In genomic region chr18:56702946-56703345, GRCh38 we compare ENCODE assay signal across 8 cellular contexts. TPM values are rescaled to one million over a fixed set of nuclear protein-coding genes. Genes with fewer than 3 reads are reported as not detected.
A peak's percentile ranks its signal among the peaks of the same experiment; 100 is the strongest.
DNase-seq lines count a peak whose midpoint lies in the region; ATAC-seq and TF ChIP-seq lines count a peak whose summit lies in the region.

No MANE protein-coding gene starts in this region.

- intact Hi-C loops in Calu3 (cut with micrococcal nuclease; ENCODE audit: unreplicated experiment): loop anchor here (2.0 kb wide), 1 partner anchor 858 kb away; no protein-coding TSS in a partner anchor
- intact Hi-C loops in lower lobe of right lung (cut with DNase I): no loop called here

- H3K4me3 ChIP-seq in lower lobe of right lung: no peak overlapping the region

- TF ChIP-seq CTCF in Calu3 (IDR thresholded peaks at IDR 0.05; ENCODE audit: unreplicated experiment): peak; percentile 60
- TF ChIP-seq CTCF in brain (conservative IDR thresholded peaks at IDR 0.05): peak; percentile 56 to 71
- peak; percentile 41 for TF ChIP-seq CTCF in lower lobe of right lung (IDR thresholded peaks at IDR 0.05)

- no peaks in the 10 kb centered on the region for H3K9me3 Mint-ChIP-seq in Calu3 (ENCODE audit: low read depth, unreplicated experiment)
- no peaks in the 10 kb centered on the region for H3K9me3 Mint-ChIP-seq in brain

- H3K36me3 ChIP-seq in lower lobe of right lung: no peaks in the 10 kb centered on the region

- H3K4me1 ChIP-seq in lower lobe of right lung: no peaks in the 10 kb centered on the region

- no TSS peak for BruUV-seq in Calu3 (replicated peaks; lab: Mats Ljungman, UMichigan)

- ATAC-seq in GM21717 (IDR thresholded peaks at IDR 0.05; ENCODE audit: unreplicated experiment): peak; percentile 58
- ATAC-seq in lower lobe of right lung: peak; percentile 37 to 39
- no peak for ATAC-seq in GM18861 (IDR thresholded peaks at IDR 0.05; ENCODE audit: unreplicated experiment)
- ATAC-seq in HG02763 (IDR thresholded peaks at IDR 0.05; ENCODE audit: unreplicated experiment): no peak

- H3K4me1 Mint-ChIP-seq in Calu3 (ENCODE audit: low read depth, unreplicated experiment) (no peaks in the 10 kb centered on the region), brain (no peaks in the 10 kb centered on the region)

- H3K27ac Mint-ChIP-seq in Calu3 (ENCODE audit: unreplicated experiment) (no peak overlapping the region), brain (no peak overlapping the region)

- H3K4me3 Mint-ChIP-seq in Calu3 (ENCODE audit: low read depth, unreplicated experiment): no peak overlapping the region
- H3K4me3 Mint-ChIP-seq in brain: no peak overlapping the region

- DNase-seq in Calu3 (peak; percentile 63), NCI-H510A treated with DMSO at 0.1 percent for 48 hours (lab: John Stamatoyannopoulos, UW) (peak; percentile 84), lower lobe of right lung (no peak), UCSD-AML1 (lab: John Stamatoyannopoulos, UW; ENCODE audit: unreplicated experiment) (no peak)

- H3K27ac ChIP-seq in lower lobe of right lung: no peak overlapping the region

- no peaks in the 10 kb centered on the region for H3K27me3 ChIP-seq in lower lobe of right lung (ENCODE audit: low read depth)

- H3K27me3 Mint-ChIP-seq in Calu3 (ENCODE audit: unreplicated experiment) (no peaks in the 10 kb centered on the region), brain (no peaks in the 10 kb centered on the region)

- CTCF ChIA-PET in Calu3 (lab: Charles Lee): no interaction called here

- H3K36me3 Mint-ChIP-seq in Calu3 (ENCODE audit: insufficient read depth, unreplicated experiment): no peaks in the 10 kb centered on the region
- H3K36me3 Mint-ChIP-seq in brain: no peaks in the 10 kb centered on the region

- no peaks in the 10 kb centered on the region for H3K9me3 ChIP-seq in lower lobe of right lung

RNA-seq across cellular contexts. Expression of gene WDR7, which starts 51.8 kb away (rescaled TPM):
- 16.2 and 23.2 TPM in 2 replicates for total RNA-seq in Calu3 (2022)
- 19.7 TPM for polyA plus RNA-seq in brain (ENCODE audit: insufficient read depth, low read depth, low replicate concordance)
- total RNA-seq in lower lobe of right lung: 29.1 TPM

Comparison
In these comparisons a context has a peak if more than half of its experiments do, and no peak if none do; other contexts are left out.
1. DNase-seq: peak in Calu3 (single experiment) and NCI-H510A treated with DMSO at 0.1 percent for 48 hours (single experiment); none in lower lobe of right lung (single experiment) and UCSD-AML1 (single experiment).
2. ATAC-seq: peak in GM21717 (single experiment) and lower lobe of right lung (2 of 2); none in GM18861 (single experiment) and HG02763 (single experiment).
3. Peak in every context shown above with its lines, with median percentiles within 50 percentile points of each other: CTCF ChIP-seq.